Comparison of ENCODE assay signal across 11 cellular contexts in genomic region chr19:2701361-2702169, GRCh38. TPM values are rescaled to one million over a fixed set of nuclear protein-coding genes. Genes with fewer than 3 reads are reported as not detected.
DNase-seq lines count a peak whose midpoint lies in the region; ATAC-seq and TF ChIP-seq lines count a peak whose summit lies in the region.
"Had no signal": no experiment of that assay in that cellular context is flagged by ENCODE, and none has a peak within 500 bp of the region (broad histone marks: within the 10 kb centered on the region; RNA-seq: fewer than 3 reads in every experiment).

No MANE protein-coding gene starts in this region.

- H2AK5ac ChIP-seq in mesenchymal stem cell (ENCODE audit: low read length, severe bottlenecking) = no peak overlapping the region

- H3K9me2 ChIP-seq in PC-3 (replicated peaks; ENCODE audit: low read length) (no peaks in the 10 kb centered on the region), hepatocyte (replicated peaks; ENCODE audit: insufficient read depth) (no peaks in the 10 kb centered on the region)

- TF ChIP-seq CTCF in GM06990 (IDR thresholded peaks at IDR 0.05; ENCODE audit: insufficient read depth, low read length, poor library complexity, severe bottlenecking) (no peak), PC-3 (conservative IDR thresholded peaks at IDR 0.05; ENCODE audit: low read depth, low read length) (no peak), hepatocyte (IDR thresholded peaks at IDR 0.05; ENCODE audit: poor library complexity) (no peak), gastrocnemius medialis (IDR thresholded peaks at IDR 0.05 in 4 of 5, conservative IDR thresholded peaks at IDR 0.05 in 1 of 5) (no peak), adrenal gland (IDR thresholded peaks at IDR 0.05) (no peak)

- no TSS peak for BruUV-seq in PC-3 (replicated peaks; lab: Mats Ljungman, UMichigan)

- DNase-seq in GM06990 (ENCODE audit: extremely low read depth, insufficient read length) (no peak), PC-3 (no peak), hepatocyte (ENCODE audit: low spot score) (no peak), gastrocnemius medialis (no peak), adrenal gland (no peak), mesenchymal stem cell (no peak)
- no peak for DNase-seq in activated CD4-positive, CD25-positive, alpha-beta regulatory T cell (lab: John Stamatoyannopoulos, UW)
- DNase-seq: dermis blood vessel endothelial cell, HCEC 1CT, NCI-H1092 had no signal

- H4K20me1 ChIP-seq in PC-3 (ENCODE audit: low read length) (no peaks in the 10 kb centered on the region), hepatocyte (ENCODE audit: insufficient read depth, poor library complexity, severe bottlenecking) (no peaks in the 10 kb centered on the region)

- H2BK15ac ChIP-seq in mesenchymal stem cell (ENCODE audit: low read depth, poor library complexity, severe bottlenecking) = no peak overlapping the region

- POLR2A ChIA-PET in PC-3 (lab: Charles Lee; ENCODE audit: unreplicated experiment) = interaction anchor here (0.5 kb wide), 1 partner anchor 32 kb away, joined by 5 read pairs; no protein-coding TSS in a partner anchor

- ATAC-seq in PC-3 = no peak
- ATAC-seq in gastrocnemius medialis = no peak
- no peak for ATAC-seq in GM19328 (IDR thresholded peaks at IDR 0.05; ENCODE audit: unreplicated experiment)

- no peak overlapping the region for H4K8ac ChIP-seq in mesenchymal stem cell (ENCODE audit: low read length)

- intact Hi-C loops in PC-3 (cut with micrococcal nuclease) (no loop called here), gastrocnemius medialis (cut with DNase I; ENCODE audit: low total_unique reads) (loop anchor here (2.0 kb wide), 1 partner anchor 39 kb away; the partner anchor contains the start of gene SLC39A3), adrenal gland (cut with DNase I) (no loop called here)

- no peaks in the 10 kb centered on the region for H3K27me3 ChIP-seq in GM06990 (replicated peaks; ENCODE audit: control insufficient read depth, insufficient read depth, low read length)
- no peaks in the 10 kb centered on the region for H3K27me3 ChIP-seq in PC-3 (ENCODE audit: low read length)
- H3K27me3 ChIP-seq in hepatocyte = peaks cover 11% of the 10 kb centered on the region
- H3K27me3 ChIP-seq in gastrocnemius medialis = no peaks in the 10 kb centered on the region
- no peaks in the 10 kb centered on the region for H3K27me3 ChIP-seq in adrenal gland
- peaks cover 54 to 63% of the 10 kb centered on the region in 2 experiments for H3K27me3 ChIP-seq in mesenchymal stem cell (ENCODE audit: control insufficient read depth in 1 of 2, insufficient read depth in 1 of 2, low read length in 2 of 2)

- H2AFZ ChIP-seq in PC-3 (ENCODE audit: low read length) = no peak overlapping the region
- no peak overlapping the region for H2AFZ ChIP-seq in hepatocyte
- no peak overlapping the region for H2AFZ ChIP-seq in mesenchymal stem cell (ENCODE audit: low read depth, low read length)

- H3K9me3 ChIP-seq in PC-3 (ENCODE audit: low read length) = no peaks in the 10 kb centered on the region
- H3K9me3 ChIP-seq in hepatocyte (ENCODE audit: low read depth) = no peaks in the 10 kb centered on the region
- no peaks in the 10 kb centered on the region for H3K9me3 ChIP-seq in gastrocnemius medialis
- H3K9me3 ChIP-seq in adrenal gland (replicated peaks in 1 of 3) = no peaks in the 10 kb centered on the region
- no peaks in the 10 kb centered on the region for H3K9me3 ChIP-seq in mesenchymal stem cell (ENCODE audit: control insufficient read depth, low read length)

- H3K36me3 ChIP-seq in GM06990 (ENCODE audit: control insufficient read depth, insufficient read depth, low read length) (no peaks in the 10 kb centered on the region), PC-3 (ENCODE audit: low read depth, low read length) (no peaks in the 10 kb centered on the region), hepatocyte (replicated peaks; ENCODE audit: insufficient read depth, low read depth) (no peaks in the 10 kb centered on the region), gastrocnemius medialis (no peaks in the 10 kb centered on the region), adrenal gland (replicated peaks in 1 of 2) (no peaks in the 10 kb centered on the region), mesenchymal stem cell (ENCODE audit: control insufficient read depth in 1 of 2, insufficient read depth in 2 of 2, low read depth in 1 of 2, low read length in 2 of 2) (no peaks in the 10 kb centered on the region)

- no peaks in the 10 kb centered on the region for H3F3A ChIP-seq in PC-3 (ENCODE audit: low read length, unreplicated experiment)

- peak overlapping the region; percentile 74 for H3K4me3 ChIP-seq in GM06990 (replicated peaks; ENCODE audit: low read depth, low read length)
- H3K4me3 ChIP-seq in PC-3 (ENCODE audit: low read length) = peak overlapping the region; percentile 62; the same call in 1 of the 2 replicates
- H3K4me3 ChIP-seq in hepatocyte = peak overlapping the region; percentile 87
- H3K4me3 ChIP-seq in gastrocnemius medialis = peak overlapping the region in 3 of 4 donors; percentile 57 to 62 (median 59)
- H3K4me3 ChIP-seq in adrenal gland = peak overlapping the region in 2 of 4 donors; percentile 49 to 95
- no peak overlapping the region for H3K4me3 ChIP-seq in mesenchymal stem cell (ENCODE audit: insufficient read depth in 1 of 2, low read depth in 1 of 2, low read length in 2 of 2)

- H3K4me2 ChIP-seq in PC-3 (ENCODE audit: low read length) (peak overlapping the region; percentile 70), hepatocyte (peak overlapping the region; percentile 83), mesenchymal stem cell (ENCODE audit: low read length, poor library complexity, severe bottlenecking) (no peak overlapping the region)

- no peak overlapping the region for H4K91ac ChIP-seq in mesenchymal stem cell (ENCODE audit: low read length)

- in situ Hi-C loops in gastrocnemius medialis (cut with MboI; ENCODE audit: low sequenced_read_pairs in 4 of 4) = no loop called here

- H3K27ac ChIP-seq in PC-3 (ENCODE audit: low read length) (no peak overlapping the region), hepatocyte (no peak overlapping the region), gastrocnemius medialis (no peak overlapping the region), adrenal gland (no peak overlapping the region), mesenchymal stem cell (ENCODE audit: low read length, poor library complexity, severe bottlenecking) (no peak overlapping the region)

- CTCF ChIA-PET in PC-3 (lab: Charles Lee) = no interaction called here

- H3K14ac ChIP-seq in mesenchymal stem cell (ENCODE audit: low read length in 2 of 2) = no peak overlapping the region

- H3K9ac ChIP-seq in PC-3 (ENCODE audit: low read length) (no peak overlapping the region), mesenchymal stem cell (ENCODE audit: low read length) (no peak overlapping the region)

- TF ChIP-seq POLR2A in gastrocnemius medialis (IDR thresholded peaks at IDR 0.05) (no peak), adrenal gland (IDR thresholded peaks at IDR 0.05) (no peak)

- no peaks in the 10 kb centered on the region for H3K4me1 ChIP-seq in PC-3 (ENCODE audit: insufficient read depth, low read length)
- peaks cover 3% of the 10 kb centered on the region for H3K4me1 ChIP-seq in hepatocyte (ENCODE audit: insufficient read depth)
- H3K4me1 ChIP-seq in gastrocnemius medialis = peaks cover 3 to 9% of the 10 kb centered on the region in 2 donors
- peaks cover 4 to 9% of the 10 kb centered on the region in 2 donors for H3K4me1 ChIP-seq in adrenal gland (replicated peaks in 1 of 2)
- H3K4me1 ChIP-seq in mesenchymal stem cell (ENCODE audit: control insufficient read depth, insufficient read depth, low read depth, low read length) = peaks cover 6% of the 10 kb centered on the region

- H3K23ac ChIP-seq in mesenchymal stem cell (ENCODE audit: low read length in 2 of 2) = no peak overlapping the region

- 13% methylated on average over 3 of the region's 9 CpGs for WGBS in hepatocyte (ENCODE audit: low lambda C conversion rate, missing lambda C conversion rate)
- 14 to 19% (median 15%) methylated on average over 9 of the region's 9 CpGs for WGBS in adrenal gland, 4 donors
- WGBS in mesenchymal stem cell = 5% methylated on average over 9 of the region's 9 CpGs

- no peak overlapping the region for H2BK12ac ChIP-seq in mesenchymal stem cell (ENCODE audit: low read length in 2 of 2)

- H2BK120ac ChIP-seq in mesenchymal stem cell (ENCODE audit: low read depth, low read length) = no peak overlapping the region

- no peak overlapping the region for H3K18ac ChIP-seq in mesenchymal stem cell (ENCODE audit: low read depth in 1 of 2, low read length in 2 of 2)

- H2BK5ac ChIP-seq in mesenchymal stem cell (ENCODE audit: low read depth, low read length, poor library complexity, severe bottlenecking) = no peak overlapping the region

- H3K79me2 ChIP-seq in PC-3 (ENCODE audit: low read length) (no peaks in the 10 kb centered on the region), hepatocyte (no peaks in the 10 kb centered on the region)

- H3K79me1 ChIP-seq in mesenchymal stem cell (replicated peaks; ENCODE audit: low read length, poor library complexity, severe bottlenecking) = no peaks in the 10 kb centered on the region

- no peak overlapping the region for H3K4ac ChIP-seq in mesenchymal stem cell (ENCODE audit: low read depth in 1 of 2, low read length in 2 of 2)

RNA-seq across cellular contexts. Expression of gene GNG7, which starts 0.9 kb away (rescaled TPM):
- total RNA-seq in PC-3 (2014; rRNA removed) = 1.1 and 1.2 TPM in 2 replicates
- total RNA-seq in hepatocyte = 1.2 and 1.3 TPM in 2 replicates
- polyA plus RNA-seq in hepatocyte = 1.9 and 3.3 TPM in 2 replicates
- total RNA-seq in gastrocnemius medialis = 1 to 10 TPM in 1 of 4 donors, under 1 TPM in 3; 0.46 to 1.1 (median 0.62) TPM
- total RNA-seq in adrenal gland = 10 to 100 TPM in 5 of 8 donors, 1 to 10 TPM in 3; 7.4 to 16.5 (median 10.4) TPM
- 1 to 10 TPM; 2.9 to 7.8 (median 5.1) TPM for polyA plus RNA-seq in adrenal gland
- polyA plus RNA-seq in mesenchymal stem cell (2013, experiment 1 of 2) = 0.72 TPM
- polyA plus RNA-seq in mesenchymal stem cell (2013, experiment 2 of 2) = 0.58 TPM

RNA-seq across cellular contexts. Expression of gene DIRAS1, which starts 19.6 kb away (rescaled TPM):
- total RNA-seq in PC-3 (2014; rRNA removed) (1.7 and 2.0 TPM in 2 replicates), hepatocyte (1.4 and 1.5 TPM in 2 replicates), gastrocnemius medialis (1 to 10 TPM in 2 of 4 donors, under 1 TPM in 1, not detected in 1; 0.62 to 2.5 (median 2.0) TPM), adrenal gland (1 to 10 TPM in 6 of 8 donors, under 1 TPM in 2; 0.09 to 4.8 (median 2.2) TPM)
- polyA plus RNA-seq in hepatocyte (2.0 and 2.4 TPM in 2 replicates), adrenal gland (1 to 10 TPM; 1.4 to 2.3 (median 1.7) TPM)
- polyA plus RNA-seq in mesenchymal stem cell (2013, experiment 1 of 2) = 1.3 TPM
- 0.95 TPM for polyA plus RNA-seq in mesenchymal stem cell (2013, experiment 2 of 2)

RNA-seq across cellular contexts. Expression of gene SLC39A3, which starts 38.3 kb away (rescaled TPM):
- total RNA-seq in PC-3 (2014; rRNA removed) (87.4 and 92.4 TPM in 2 replicates), hepatocyte (31.4 and 36.1 TPM in 2 replicates), gastrocnemius medialis (10 to 100 TPM; 23.1 to 60.9 (median 27.1) TPM), adrenal gland (10 to 100 TPM; 35.0 to 75.8 (median 40.8) TPM)
- polyA plus RNA-seq in hepatocyte (37.4 and 44.3 TPM in 2 replicates), adrenal gland (10 to 100 TPM; 39.4 to 72.2 (median 44.2) TPM)
- polyA plus RNA-seq in mesenchymal stem cell (2013, experiment 1 of 2) = 26.4 TPM
- 29.3 TPM for polyA plus RNA-seq in mesenchymal stem cell (2013, experiment 2 of 2)

Comparison
In these comparisons a context has a peak if more than half of its experiments do, and no peak if none do; other contexts are left out.
1. H3K4me3 ChIP-seq: peak in GM06990 (single experiment), PC-3 (single experiment), hepatocyte (single experiment) and gastrocnemius medialis (3 of 4); none in mesenchymal stem cell (0 of 2).